1 cellular context compared by ENCODE assay signal in the genomic region with DNA sequence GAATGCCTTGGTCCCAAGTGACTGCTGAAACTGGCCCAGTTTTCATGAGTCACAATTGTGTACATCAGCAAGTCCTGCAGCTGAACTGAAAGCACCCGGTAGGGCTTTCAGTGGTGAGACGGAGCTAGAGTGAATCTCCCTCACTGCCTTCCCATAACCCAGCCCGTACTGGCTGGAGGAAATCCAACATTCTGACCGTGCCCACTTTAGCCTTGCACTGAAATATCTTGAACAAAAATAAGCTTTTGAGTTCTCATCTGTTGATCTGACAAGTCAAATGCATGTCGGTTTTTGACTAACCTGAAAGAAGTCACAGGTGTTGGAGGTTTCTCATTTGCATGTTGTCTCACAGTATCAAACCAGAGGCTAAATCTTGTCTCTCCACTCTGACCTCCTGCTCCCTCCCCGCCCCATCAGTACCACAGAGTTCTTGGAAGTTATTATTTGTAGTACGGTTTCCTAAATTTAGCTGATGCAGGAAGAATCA.
A peak's percentile ranks its signal among the peaks of the same experiment; 100 is the strongest.
TF ChIP-seq lines count a peak whose summit lies in the region.

No MANE protein-coding gene starts in this region.

TF ChIP-seq in GM12878, 131 proteins besides CTCF, POLR2A, EP300 and RAD21 (continues in another document):
- peak; percentile 44; the same call in 1 of the 2 replicates for TF ChIP-seq SMAD5 (IDR thresholded peaks at IDR 0.05; ENCODE audit: low read depth)
- TF ChIP-seq ESRRA (IDR thresholded peaks at IDR 0.05; ENCODE audit: low read length): 0 out of 2 replicates have a peak, but pooled peaks have one; percentile 38
- TF ChIP-seq CBFB (IDR thresholded peaks at IDR 0.05; ENCODE audit: low read depth): peak; percentile 20; the same call in 1 of the 2 replicates
- no peak for TF ChIP-seq RBBP5 (conservative IDR thresholded peaks at IDR 0.05)
- TF ChIP-seq, protein P1, sequence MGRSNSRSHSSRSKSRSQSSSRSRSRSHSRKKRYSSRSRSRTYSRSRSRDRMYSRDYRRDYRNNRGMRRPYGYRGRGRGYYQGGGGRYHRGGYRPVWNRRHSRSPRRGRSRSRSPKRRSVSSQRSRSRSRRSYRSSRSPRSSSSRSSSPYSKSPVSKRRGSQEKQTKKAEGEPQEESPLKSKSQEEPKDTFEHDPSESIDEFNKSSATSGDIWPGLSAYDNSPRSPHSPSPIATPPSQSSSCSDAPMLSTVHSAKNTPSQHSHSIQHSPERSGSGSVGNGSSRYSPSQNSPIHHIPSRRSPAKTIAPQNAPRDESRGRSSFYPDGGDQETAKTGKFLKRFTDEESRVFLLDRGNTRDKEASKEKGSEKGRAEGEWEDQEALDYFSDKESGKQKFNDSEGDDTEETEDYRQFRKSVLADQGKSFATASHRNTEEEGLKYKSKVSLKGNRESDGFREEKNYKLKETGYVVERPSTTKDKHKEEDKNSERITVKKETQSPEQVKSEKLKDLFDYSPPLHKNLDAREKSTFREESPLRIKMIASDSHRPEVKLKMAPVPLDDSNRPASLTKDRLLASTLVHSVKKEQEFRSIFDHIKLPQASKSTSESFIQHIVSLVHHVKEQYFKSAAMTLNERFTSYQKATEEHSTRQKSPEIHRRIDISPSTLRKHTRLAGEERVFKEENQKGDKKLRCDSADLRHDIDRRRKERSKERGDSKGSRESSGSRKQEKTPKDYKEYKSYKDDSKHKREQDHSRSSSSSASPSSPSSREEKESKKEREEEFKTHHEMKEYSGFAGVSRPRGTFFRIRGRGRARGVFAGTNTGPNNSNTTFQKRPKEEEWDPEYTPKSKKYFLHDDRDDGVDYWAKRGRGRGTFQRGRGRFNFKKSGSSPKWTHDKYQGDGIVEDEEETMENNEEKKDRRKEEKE (IDR thresholded peaks at IDR 0.05): no peak
- 0 out of 2 replicates have a peak, but pooled peaks have one; percentile 31 for TF ChIP-seq CHD4 (IDR thresholded peaks at IDR 0.05)
- peak in 1 of 2 experiments; percentile 59; a peak in 1 of 4 replicates for TF ChIP-seq SRF (IDR thresholded peaks at IDR 0.05; ENCODE audit: low read depth in 2 of 2, low read length in 2 of 2)
- 0 out of 2 replicates have a peak, but pooled peaks have one; percentile 44 for TF ChIP-seq NR2C1 (IDR thresholded peaks at IDR 0.05)
- TF ChIP-seq ZSCAN29 (IDR thresholded peaks at IDR 0.05): no peak
- TF ChIP-seq, protein P2, sequence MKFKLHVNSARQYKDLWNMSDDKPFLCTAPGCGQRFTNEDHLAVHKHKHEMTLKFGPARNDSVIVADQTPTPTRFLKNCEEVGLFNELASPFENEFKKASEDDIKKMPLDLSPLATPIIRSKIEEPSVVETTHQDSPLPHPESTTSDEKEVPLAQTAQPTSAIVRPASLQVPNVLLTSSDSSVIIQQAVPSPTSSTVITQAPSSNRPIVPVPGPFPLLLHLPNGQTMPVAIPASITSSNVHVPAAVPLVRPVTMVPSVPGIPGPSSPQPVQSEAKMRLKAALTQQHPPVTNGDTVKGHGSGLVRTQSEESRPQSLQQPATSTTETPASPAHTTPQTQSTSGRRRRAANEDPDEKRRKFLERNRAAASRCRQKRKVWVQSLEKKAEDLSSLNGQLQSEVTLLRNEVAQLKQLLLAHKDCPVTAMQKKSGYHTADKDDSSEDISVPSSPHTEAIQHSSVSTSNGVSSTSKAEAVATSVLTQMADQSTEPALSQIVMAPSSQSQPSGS (IDR thresholded peaks at IDR 0.05; ENCODE audit: low read length): no peak
- TF ChIP-seq RCOR1 (conservative IDR thresholded peaks at IDR 0.05; ENCODE audit: low read depth, low read length): 0 out of 2 replicates have a peak, but pooled peaks have one; percentile 81
- TF ChIP-seq FOXK2 (IDR thresholded peaks at IDR 0.05): no peak
- TF ChIP-seq SIN3A (IDR thresholded peaks at IDR 0.05; ENCODE audit: low read depth, low read length): 0 out of 2 replicates have a peak, but pooled peaks have one; percentile 30
- TF ChIP-seq, protein P3, sequence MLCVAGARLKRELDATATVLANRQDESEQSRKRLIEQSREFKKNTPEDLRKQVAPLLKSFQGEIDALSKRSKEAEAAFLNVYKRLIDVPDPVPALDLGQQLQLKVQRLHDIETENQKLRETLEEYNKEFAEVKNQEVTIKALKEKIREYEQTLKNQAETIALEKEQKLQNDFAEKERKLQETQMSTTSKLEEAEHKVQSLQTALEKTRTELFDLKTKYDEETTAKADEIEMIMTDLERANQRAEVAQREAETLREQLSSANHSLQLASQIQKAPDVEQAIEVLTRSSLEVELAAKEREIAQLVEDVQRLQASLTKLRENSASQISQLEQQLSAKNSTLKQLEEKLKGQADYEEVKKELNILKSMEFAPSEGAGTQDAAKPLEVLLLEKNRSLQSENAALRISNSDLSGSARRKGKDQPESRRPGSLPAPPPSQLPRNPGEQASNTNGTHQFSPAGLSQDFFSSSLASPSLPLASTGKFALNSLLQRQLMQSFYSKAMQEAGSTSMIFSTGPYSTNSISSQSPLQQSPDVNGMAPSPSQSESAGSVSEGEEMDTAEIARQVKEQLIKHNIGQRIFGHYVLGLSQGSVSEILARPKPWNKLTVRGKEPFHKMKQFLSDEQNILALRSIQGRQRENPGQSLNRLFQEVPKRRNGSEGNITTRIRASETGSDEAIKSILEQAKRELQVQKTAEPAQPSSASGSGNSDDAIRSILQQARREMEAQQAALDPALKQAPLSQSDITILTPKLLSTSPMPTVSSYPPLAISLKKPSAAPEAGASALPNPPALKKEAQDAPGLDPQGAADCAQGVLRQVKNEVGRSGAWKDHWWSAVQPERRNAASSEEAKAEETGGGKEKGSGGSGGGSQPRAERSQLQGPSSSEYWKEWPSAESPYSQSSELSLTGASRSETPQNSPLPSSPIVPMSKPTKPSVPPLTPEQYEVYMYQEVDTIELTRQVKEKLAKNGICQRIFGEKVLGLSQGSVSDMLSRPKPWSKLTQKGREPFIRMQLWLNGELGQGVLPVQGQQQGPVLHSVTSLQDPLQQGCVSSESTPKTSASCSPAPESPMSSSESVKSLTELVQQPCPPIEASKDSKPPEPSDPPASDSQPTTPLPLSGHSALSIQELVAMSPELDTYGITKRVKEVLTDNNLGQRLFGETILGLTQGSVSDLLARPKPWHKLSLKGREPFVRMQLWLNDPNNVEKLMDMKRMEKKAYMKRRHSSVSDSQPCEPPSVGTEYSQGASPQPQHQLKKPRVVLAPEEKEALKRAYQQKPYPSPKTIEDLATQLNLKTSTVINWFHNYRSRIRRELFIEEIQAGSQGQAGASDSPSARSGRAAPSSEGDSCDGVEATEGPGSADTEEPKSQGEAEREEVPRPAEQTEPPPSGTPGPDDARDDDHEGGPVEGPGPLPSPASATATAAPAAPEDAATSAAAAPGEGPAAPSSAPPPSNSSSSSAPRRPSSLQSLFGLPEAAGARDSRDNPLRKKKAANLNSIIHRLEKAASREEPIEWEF (IDR thresholded peaks at IDR 0.05; ENCODE audit: insufficient replicate concordance, low read depth, low read length): peak; percentile 69
- TF ChIP-seq CHD1 (IDR thresholded peaks at IDR 0.05; ENCODE audit: low read depth, low read length): no peak
- TF ChIP-seq, protein P4, sequence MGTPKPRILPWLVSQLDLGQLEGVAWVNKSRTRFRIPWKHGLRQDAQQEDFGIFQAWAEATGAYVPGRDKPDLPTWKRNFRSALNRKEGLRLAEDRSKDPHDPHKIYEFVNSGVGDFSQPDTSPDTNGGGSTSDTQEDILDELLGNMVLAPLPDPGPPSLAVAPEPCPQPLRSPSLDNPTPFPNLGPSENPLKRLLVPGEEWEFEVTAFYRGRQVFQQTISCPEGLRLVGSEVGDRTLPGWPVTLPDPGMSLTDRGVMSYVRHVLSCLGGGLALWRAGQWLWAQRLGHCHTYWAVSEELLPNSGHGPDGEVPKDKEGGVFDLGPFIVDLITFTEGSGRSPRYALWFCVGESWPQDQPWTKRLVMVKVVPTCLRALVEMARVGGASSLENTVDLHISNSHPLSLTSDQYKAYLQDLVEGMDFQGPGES (IDR thresholded peaks at IDR 0.05): no peak
- TF ChIP-seq EZH2 (IDR thresholded peaks at IDR 0.05; ENCODE audit: borderline replicate concordance, control insufficient read depth, low read depth, low read length): no peak
- TF ChIP-seq SIX5 (IDR thresholded peaks at IDR 0.05; ENCODE audit: low read depth, low read length, severe bottlenecking): no peak
- TF ChIP-seq, protein P5, sequence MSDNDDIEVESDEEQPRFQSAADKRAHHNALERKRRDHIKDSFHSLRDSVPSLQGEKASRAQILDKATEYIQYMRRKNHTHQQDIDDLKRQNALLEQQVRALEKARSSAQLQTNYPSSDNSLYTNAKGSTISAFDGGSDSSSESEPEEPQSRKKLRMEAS (IDR thresholded peaks at IDR 0.05; ENCODE audit: low read depth, low read length): no peak; the same call in 1 of the 2 replicates
- TF ChIP-seq MTA3 (IDR thresholded peaks at IDR 0.05; ENCODE audit: borderline replicate concordance, low read length): no peak
- peak; percentile 84 for TF ChIP-seq MTA2 (IDR thresholded peaks at IDR 0.05; ENCODE audit: low read depth)
- TF ChIP-seq FOXM1 (IDR thresholded peaks at IDR 0.05; ENCODE audit: low read depth, low read length): no peak
- TF ChIP-seq ASH2L (IDR thresholded peaks at IDR 0.05; ENCODE audit: borderline replicate concordance, low read depth): no peak
- TF ChIP-seq STAT1 (conservative IDR thresholded peaks at IDR 0.05): peak; percentile 18
- no peak for TF ChIP-seq TCF7 (IDR thresholded peaks at IDR 0.05; ENCODE audit: borderline replicate concordance)
- TF ChIP-seq MXI1 (IDR thresholded peaks at IDR 0.05; ENCODE audit: low read depth, low read length): peak; percentile 18; the same call in 1 of the 2 replicates
- TF ChIP-seq, protein P6, sequence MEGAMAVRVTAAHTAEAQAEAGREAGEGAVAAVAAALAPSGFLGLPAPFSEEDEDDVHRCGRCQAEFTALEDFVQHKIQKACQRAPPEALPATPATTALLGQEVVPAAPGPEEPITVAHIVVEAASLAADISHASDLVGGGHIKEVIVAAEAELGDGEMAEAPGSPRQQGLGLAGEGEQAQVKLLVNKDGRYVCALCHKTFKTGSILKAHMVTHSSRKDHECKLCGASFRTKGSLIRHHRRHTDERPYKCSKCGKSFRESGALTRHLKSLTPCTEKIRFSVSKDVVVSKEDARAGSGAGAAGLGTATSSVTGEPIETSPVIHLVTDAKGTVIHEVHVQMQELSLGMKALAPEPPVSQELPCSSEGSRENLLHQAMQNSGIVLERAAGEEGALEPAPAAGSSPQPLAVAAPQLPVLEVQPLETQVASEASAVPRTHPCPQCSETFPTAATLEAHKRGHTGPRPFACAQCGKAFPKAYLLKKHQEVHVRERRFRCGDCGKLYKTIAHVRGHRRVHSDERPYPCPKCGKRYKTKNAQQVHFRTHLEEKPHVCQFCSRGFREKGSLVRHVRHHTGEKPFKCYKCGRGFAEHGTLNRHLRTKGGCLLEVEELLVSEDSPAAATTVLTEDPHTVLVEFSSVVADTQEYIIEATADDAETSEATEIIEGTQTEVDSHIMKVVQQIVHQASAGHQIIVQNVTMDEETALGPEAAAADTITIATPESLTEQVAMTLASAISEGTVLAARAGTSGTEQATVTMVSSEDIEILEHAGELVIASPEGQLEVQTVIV (IDR thresholded peaks at IDR 0.05; ENCODE audit: borderline replicate concordance, partially characterized antibody): no peak
- TF ChIP-seq TARDBP (IDR thresholded peaks at IDR 0.05; ENCODE audit: borderline replicate concordance): no peak
- peak; percentile 98 for TF ChIP-seq IRF4 (IDR thresholded peaks at IDR 0.05; ENCODE audit: low read depth, low read length)
- TF ChIP-seq CREB1 (IDR thresholded peaks at IDR 0.05; ENCODE audit: low read depth): no peak
- TF ChIP-seq, protein P7, sequence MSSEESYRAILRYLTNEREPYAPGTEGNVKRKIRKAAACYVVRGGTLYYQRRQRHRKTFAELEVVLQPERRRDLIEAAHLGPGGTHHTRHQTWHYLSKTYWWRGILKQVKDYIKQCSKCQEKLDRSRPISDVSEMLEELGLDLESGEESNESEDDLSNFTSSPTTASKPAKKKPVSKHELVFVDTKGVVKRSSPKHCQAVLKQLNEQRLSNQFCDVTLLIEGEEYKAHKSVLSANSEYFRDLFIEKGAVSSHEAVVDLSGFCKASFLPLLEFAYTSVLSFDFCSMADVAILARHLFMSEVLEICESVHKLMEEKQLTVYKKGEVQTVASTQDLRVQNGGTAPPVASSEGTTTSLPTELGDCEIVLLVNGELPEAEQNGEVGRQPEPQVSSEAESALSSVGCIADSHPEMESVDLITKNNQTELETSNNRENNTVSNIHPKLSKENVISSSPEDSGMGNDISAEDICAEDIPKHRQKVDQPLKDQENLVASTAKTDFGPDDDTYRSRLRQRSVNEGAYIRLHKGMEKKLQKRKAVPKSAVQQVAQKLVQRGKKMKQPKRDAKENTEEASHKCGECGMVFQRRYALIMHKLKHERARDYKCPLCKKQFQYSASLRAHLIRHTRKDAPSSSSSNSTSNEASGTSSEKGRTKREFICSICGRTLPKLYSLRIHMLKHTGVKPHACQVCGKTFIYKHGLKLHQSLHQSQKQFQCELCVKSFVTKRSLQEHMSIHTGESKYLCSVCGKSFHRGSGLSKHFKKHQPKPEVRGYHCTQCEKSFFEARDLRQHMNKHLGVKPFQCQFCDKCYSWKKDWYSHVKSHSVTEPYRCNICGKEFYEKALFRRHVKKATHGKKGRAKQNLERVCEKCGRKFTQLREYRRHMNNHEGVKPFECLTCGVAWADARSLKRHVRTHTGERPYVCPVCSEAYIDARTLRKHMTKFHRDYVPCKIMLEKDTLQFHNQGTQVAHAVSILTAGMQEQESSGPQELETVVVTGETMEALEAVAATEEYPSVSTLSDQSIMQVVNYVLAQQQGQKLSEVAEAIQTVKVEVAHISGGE (CRISPR knock-in tag; IDR thresholded peaks at IDR 0.05): no peak
- TF ChIP-seq, protein P8, sequence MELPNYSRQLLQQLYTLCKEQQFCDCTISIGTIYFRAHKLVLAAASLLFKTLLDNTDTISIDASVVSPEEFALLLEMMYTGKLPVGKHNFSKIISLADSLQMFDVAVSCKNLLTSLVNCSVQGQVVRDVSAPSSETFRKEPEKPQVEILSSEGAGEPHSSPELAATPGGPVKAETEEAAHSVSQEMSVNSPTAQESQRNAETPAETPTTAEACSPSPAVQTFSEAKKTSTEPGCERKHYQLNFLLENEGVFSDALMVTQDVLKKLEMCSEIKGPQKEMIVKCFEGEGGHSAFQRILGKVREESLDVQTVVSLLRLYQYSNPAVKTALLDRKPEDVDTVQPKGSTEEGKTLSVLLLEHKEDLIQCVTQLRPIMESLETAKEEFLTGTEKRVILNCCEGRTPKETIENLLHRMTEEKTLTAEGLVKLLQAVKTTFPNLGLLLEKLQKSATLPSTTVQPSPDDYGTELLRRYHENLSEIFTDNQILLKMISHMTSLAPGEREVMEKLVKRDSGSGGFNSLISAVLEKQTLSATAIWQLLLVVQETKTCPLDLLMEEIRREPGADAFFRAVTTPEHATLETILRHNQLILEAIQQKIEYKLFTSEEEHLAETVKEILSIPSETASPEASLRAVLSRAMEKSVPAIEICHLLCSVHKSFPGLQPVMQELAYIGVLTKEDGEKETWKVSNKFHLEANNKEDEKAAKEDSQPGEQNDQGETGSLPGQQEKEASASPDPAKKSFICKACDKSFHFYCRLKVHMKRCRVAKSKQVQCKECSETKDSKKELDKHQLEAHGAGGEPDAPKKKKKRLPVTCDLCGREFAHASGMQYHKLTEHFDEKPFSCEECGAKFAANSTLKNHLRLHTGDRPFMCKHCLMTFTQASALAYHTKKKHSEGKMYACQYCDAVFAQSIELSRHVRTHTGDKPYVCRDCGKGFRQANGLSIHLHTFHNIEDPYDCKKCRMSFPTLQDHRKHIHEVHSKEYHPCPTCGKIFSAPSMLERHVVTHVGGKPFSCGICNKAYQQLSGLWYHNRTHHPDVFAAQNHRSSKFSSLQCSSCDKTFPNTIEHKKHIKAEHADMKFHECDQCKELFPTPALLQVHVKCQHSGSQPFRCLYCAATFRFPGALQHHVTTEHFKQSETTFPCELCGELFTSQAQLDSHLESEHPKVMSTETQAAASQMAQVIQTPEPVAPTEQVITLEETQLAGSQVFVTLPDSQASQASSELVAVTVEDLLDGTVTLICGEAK (IDR thresholded peaks at IDR 0.05; ENCODE audit: borderline replicate concordance): no peak
- TF ChIP-seq MYB (IDR thresholded peaks at IDR 0.05; ENCODE audit: borderline replicate concordance, low read depth, low read length): 0 out of 2 replicates have a peak, but pooled peaks have one; percentile 52
- TF ChIP-seq GATAD2B (conservative IDR thresholded peaks at IDR 0.05; ENCODE audit: low read depth): no peak; the same call in 1 of the 2 replicates
- TF ChIP-seq KLF5 (IDR thresholded peaks at IDR 0.05; ENCODE audit: partially characterized antibody): peak; percentile 61
